In the genomic region with DNA sequence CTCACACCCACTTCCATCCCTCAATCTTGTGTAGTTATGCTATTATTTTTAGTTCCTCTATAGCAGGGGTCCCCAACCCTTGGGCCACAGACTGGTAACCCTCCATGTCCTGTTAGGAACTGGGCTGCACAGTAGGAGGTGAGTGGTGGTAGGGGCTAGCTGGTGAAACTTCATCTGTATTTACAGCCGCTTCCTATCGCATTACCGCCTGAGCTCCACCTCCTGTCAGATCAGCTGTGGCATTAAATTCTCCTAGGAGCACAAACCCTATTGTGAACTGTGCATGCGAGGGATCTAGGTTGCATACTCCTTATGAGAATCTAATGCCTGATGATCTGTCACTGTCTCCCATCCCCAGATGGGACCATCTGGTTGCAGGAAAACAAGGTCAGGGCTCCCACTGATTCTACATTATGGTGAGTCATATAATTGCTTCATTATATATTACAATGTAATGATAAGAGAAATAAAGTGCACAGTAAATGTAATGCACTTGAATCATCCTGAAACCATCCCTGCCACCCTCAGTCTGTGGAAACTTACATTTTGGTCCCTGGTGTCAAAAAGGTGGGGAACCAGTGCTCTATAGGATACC, we compare ENCODE assay signal across 12 cellular contexts. TPM values are rescaled to one million over a fixed set of nuclear protein-coding genes. Genes with fewer than 3 reads are reported as not detected.
A peak's percentile ranks its signal among the peaks of the same experiment; 100 is the strongest.
DNase-seq lines count a peak whose midpoint lies in the region; ATAC-seq, FAIRE-seq and TF ChIP-seq lines count a peak whose summit lies in the region.
"Had no signal": no experiment of that assay in that cellular context is flagged by ENCODE, and none has a peak within 500 bp of the region (broad histone marks: within the 10 kb centered on the region; RNA-seq: fewer than 3 reads in every experiment).

No MANE protein-coding gene starts in this region.

- H3K79me1 ChIP-seq in IMR-90 (ENCODE audit: low read depth in 1 of 2, low read length in 2 of 2), result peaks cover 6 to 26% of the 10 kb centered on the region in 2 experiments; a peak in 2 of 4 replicates

- peak overlapping the region; percentile 18; the same call in 1 of the 2 replicates for H3K27ac ChIP-seq in IMR-90 (ENCODE audit: insufficient read depth, low read length)

- peak overlapping the region in 1 of 2 experiments; percentile 54; a peak in 1 of 4 replicates for H4K8ac ChIP-seq in IMR-90 (ENCODE audit: low read depth in 2 of 2, low read length in 2 of 2)

- no peak overlapping the region for H4K5ac ChIP-seq in IMR-90 (ENCODE audit: low read depth, low read length)

- FAIRE-seq in frontal cortex (lab: Jason Lieb, UNC), result no peak
- FAIRE-seq: A204.1 had no signal

- no peak overlapping the region for H3K56ac ChIP-seq in IMR-90 (ENCODE audit: extremely low read depth, insufficient read depth, low read length)

- H3K27ac Mint-ChIP-seq in nephron progenitor cell, result no peak overlapping the region

- H3K23ac ChIP-seq in IMR-90 (ENCODE audit: low read depth, low read length), result peak overlapping the region; percentile 94; the same call in 1 of the 2 replicates

- TF ChIP-seq CTCF in IMR-90 (conservative IDR thresholded peaks at IDR 0.05; ENCODE audit: low read depth, low read length), result no peak
- no peak for TF ChIP-seq CTCF in nephron progenitor cell (IDR thresholded peaks at IDR 0.05)

- POLR2A ChIA-PET in IMR-90 (lab: Charles Lee; ENCODE audit: unreplicated experiment), result no interaction called here

- TF ChIP-seq POLR2A in IMR-90 (IDR thresholded peaks at IDR 0.05; ENCODE audit: low read depth, low read length), result no peak

- H4K91ac ChIP-seq in IMR-90 (ENCODE audit: insufficient read depth, low read depth, low read length), result no peak overlapping the region

- peaks cover 26% of the 10 kb centered on the region for H4K20me1 ChIP-seq in IMR-90 (ENCODE audit: insufficient read depth, low read length)

- dilution Hi-C loops in IMR-90 (cut with HindIII; ENCODE audit: low sequenced_read_pairs, unreplicated experiment), result no loop called here

- WGBS in IMR-90 (ENCODE audit: extremely low coverage in 2 of 2, insufficient read length in 1 of 2), 2 experiments, result 80% methylated on average over 2 of the region's 4 CpGs; no CpG with 5 or more reads in 1 of the 2 experiments

- no peak overlapping the region for H2AFZ ChIP-seq in IMR-90 (replicated peaks; ENCODE audit: low read length, poor library complexity)

- H2BK15ac ChIP-seq in IMR-90 (ENCODE audit: low read depth, low read length), result peak overlapping the region; percentile 89; the same call in 1 of the 3 replicates

- CTCF ChIA-PET in IMR-90 (lab: Yijun Ruan, JAX), result interaction anchor here (1.3 kb wide), 1 partner anchor 43 kb away, joined by 5 read pairs; no protein-coding TSS in a partner anchor

- H3K9ac ChIP-seq in IMR-90 (ENCODE audit: low read depth, low read length) (no peak overlapping the region), adipocyte (ENCODE audit: low read length) (peak overlapping the region; percentile 90)

- peaks cover 24% of the 10 kb centered on the region for H3K4me1 Mint-ChIP-seq in nephron progenitor cell

- H2BK120ac ChIP-seq in IMR-90 (ENCODE audit: low read depth, low read length), result peak overlapping the region; percentile 69; the same call in 1 of the 2 replicates

- peaks cover 66% of the 10 kb centered on the region for H3K27me3 Mint-ChIP-seq in nephron progenitor cell (ENCODE audit: low read depth, poor library complexity)

- H3K27me3 ChIP-seq in IMR-90 (ENCODE audit: control insufficient read depth, insufficient read depth, low read length) (no peaks in the 10 kb centered on the region), adipocyte (replicated peaks; ENCODE audit: control insufficient read depth, insufficient read depth, low read length) (no peaks in the 10 kb centered on the region)
- H3K27me3 ChIP-seq: adrenal gland had no signal

- no peaks in the 10 kb centered on the region for H3K36me3 Mint-ChIP-seq in nephron progenitor cell (ENCODE audit: low read depth)

- H3K18ac ChIP-seq in IMR-90 (ENCODE audit: low read depth, low read length), result peak overlapping the region; percentile 63; the same call in 1 of the 2 replicates

- H3K4me3 Mint-ChIP-seq in nephron progenitor cell, result peak overlapping the region; percentile 63

- DNase-seq in NCI-H2171 treated with DMSO at 0.1 percent for 48 hours (lab: John Stamatoyannopoulos, UW), result peak; percentile 41
- DNase-seq in NCI-H2171 (lab: John Stamatoyannopoulos, UW), result no peak
- peak; percentile 70 for DNase-seq in IMR-90
- peak; percentile 10 for DNase-seq in adipocyte (ENCODE audit: low read depth)
- DNase-seq in nephron progenitor cell, result no peak
- no peak for DNase-seq in frontal cortex (ENCODE audit: low spot score in 2 of 2)
- DNase-seq in SHP77 (lab: John Stamatoyannopoulos, UW), result no peak
- DNase-seq: NCI-H1092 treated with DMSO at 0.1 percent for 48 hours, substantia nigra had no signal

- TF ChIP-seq RAD21 in IMR-90 (IDR thresholded peaks at IDR 0.05; ENCODE audit: low read length), result no peak

- no peak for ATAC-seq in IMR-90 (ENCODE audit: low read depth)
- no peak for ATAC-seq in HG03460 (IDR thresholded peaks at IDR 0.05; ENCODE audit: unreplicated experiment)

- BruUV-seq in IMR-90 (replicated peaks; lab: Mats Ljungman, UMichigan), result no TSS peak

- peak overlapping the region; percentile 74; the same call in 1 of the 2 replicates for H3K4ac ChIP-seq in IMR-90 (ENCODE audit: low read depth, low read length)

- intact Hi-C loops in IMR-90 (cut with micrococcal nuclease), result no loop called here

- H3K9me3 Mint-ChIP-seq in nephron progenitor cell, result peaks cover 11% of the 10 kb centered on the region

- H3K4me1 ChIP-seq in IMR-90 (ENCODE audit: control insufficient read depth, insufficient read depth, low read length), result peaks cover 27% of the 10 kb centered on the region
- H3K4me1 ChIP-seq in adipocyte (ENCODE audit: control insufficient read depth, insufficient read depth, low read length), result peaks cover 23% of the 10 kb centered on the region

- peak overlapping the region; percentile 47 for H2AK9ac ChIP-seq in IMR-90 (replicated peaks; ENCODE audit: low read depth, low read length, poor library complexity)

- H2BK5ac ChIP-seq in IMR-90 (ENCODE audit: low read depth, low read length, poor library complexity, severe bottlenecking), result peak overlapping the region; percentile 81

- H3K36me3 ChIP-seq in IMR-90 (ENCODE audit: control insufficient read depth, insufficient read depth, low read length) (no peaks in the 10 kb centered on the region), adipocyte (ENCODE audit: control insufficient read depth, insufficient read depth, low read length, severe bottlenecking) (no peaks in the 10 kb centered on the region)
- H3K36me3 ChIP-seq: adrenal gland had no signal

- peak overlapping the region; percentile 92 for H2AK5ac ChIP-seq in IMR-90 (ENCODE audit: low read depth, low read length)

- in situ Hi-C loops in IMR-90 (cut with MboI; ENCODE audit: low sequenced_read_pairs), result no loop called here

- H3K4me3 ChIP-seq in IMR-90 (ENCODE audit: insufficient read depth, low read depth, low read length), result no peak overlapping the region
- no peak overlapping the region for H3K4me3 ChIP-seq in adipocyte (ENCODE audit: low read length)

- H3K14ac ChIP-seq in IMR-90 (replicated peaks; ENCODE audit: low read depth, low read length), result peak overlapping the region; percentile 87

- no peaks in the 10 kb centered on the region for H3K9me3 ChIP-seq in IMR-90 (ENCODE audit: control insufficient read depth, insufficient read depth, low read length)
- no peaks in the 10 kb centered on the region for H3K9me3 ChIP-seq in adipocyte (ENCODE audit: control insufficient read depth, low read length)
- H3K9me3 ChIP-seq: adrenal gland had no signal

- no peak overlapping the region for H3K4me2 ChIP-seq in IMR-90 (ENCODE audit: low read depth, low read length)

- peaks cover 30% of the 10 kb centered on the region for H3K9me1 ChIP-seq in IMR-90 (ENCODE audit: insufficient read depth, low read length)

- peak overlapping the region; percentile 79; the same call in 1 of the 2 replicates for H2BK20ac ChIP-seq in IMR-90 (ENCODE audit: low read depth, low read length)

TF ChIP-seq in IMR-90, 13 proteins besides CTCF, POLR2A, EP300 and RAD21 (continues in another document):
- TF ChIP-seq NFE2L2 (IDR thresholded peaks at IDR 0.05; ENCODE audit: low read depth, low read length) (no peak), MXI1 (IDR thresholded peaks at IDR 0.05; ENCODE audit: borderline replicate concordance, low read depth, low read length) (no peak), CHD1 (IDR thresholded peaks at IDR 0.05; ENCODE audit: low read depth, low read length) (no peak), BHLHE40 (IDR thresholded peaks at IDR 0.05; ENCODE audit: low read depth, low read length) (no peak), ELK1 (IDR thresholded peaks at IDR 0.05; ENCODE audit: borderline replicate concordance, low read depth, low read length) (no peak), SMC3 (IDR thresholded peaks at IDR 0.05; ENCODE audit: low read depth, low read length) (no peak), USF2 (IDR thresholded peaks at IDR 0.05; ENCODE audit: low read depth, low read length) (no peak), MAZ (IDR thresholded peaks at IDR 0.05; ENCODE audit: borderline replicate concordance, low read depth, low read length) (no peak), RFX5 (IDR thresholded peaks at IDR 0.05; ENCODE audit: low read depth, low read length) (no peak)

RNA-seq across cellular contexts. Expression of gene RAB11FIP5, which starts 1.6 kb away (rescaled TPM):
- total RNA-seq in IMR-90 (2012; rRNA removed) (21.4 and 21.5 TPM in 2 replicates), frontal cortex (5.7 TPM)
- 34.5 and 36.0 TPM in 2 replicates for polyA plus RNA-seq in IMR-90 (2012; rRNA removed)
- 28.4 and 35.6 TPM in 2 replicates for polyA plus RNA-seq in IMR-90 (2012; cell fraction: cytosol; rRNA removed)
- polyA plus RNA-seq in IMR-90 (2012; cell fraction: nucleus; rRNA removed; ENCODE audit: low replicate concordance), result 30.1 and 35.6 TPM in 2 replicates

RNA-seq across cellular contexts. Expression of gene SFXN5, which starts 42.9 kb away (rescaled TPM):
- total RNA-seq in IMR-90 (2012; rRNA removed) (8.3 and 8.6 TPM in 2 replicates), frontal cortex (12.2 TPM)
- polyA plus RNA-seq in IMR-90 (2012; rRNA removed), result 14.3 and 17.0 TPM in 2 replicates
- 7.1 and 7.6 TPM in 2 replicates for polyA plus RNA-seq in IMR-90 (2012; cell fraction: cytosol; rRNA removed)
- 48.0 and 54.3 TPM in 2 replicates for polyA plus RNA-seq in IMR-90 (2012; cell fraction: nucleus; rRNA removed; ENCODE audit: low replicate concordance)

Comparison
In these comparisons a context has a peak if more than half of its experiments do, and no peak if none do; other contexts are left out.
1. DNase-seq: peak in NCI-H2171 treated with DMSO at 0.1 percent for 48 hours (single experiment), IMR-90 (single experiment) and adipocyte (single experiment); none in NCI-H2171 (single experiment), nephron progenitor cell (single experiment), frontal cortex (0 of 2) and SHP77 (0 of 2).